8 cellular contexts compared by ENCODE assay signal in the genomic region with DNA sequence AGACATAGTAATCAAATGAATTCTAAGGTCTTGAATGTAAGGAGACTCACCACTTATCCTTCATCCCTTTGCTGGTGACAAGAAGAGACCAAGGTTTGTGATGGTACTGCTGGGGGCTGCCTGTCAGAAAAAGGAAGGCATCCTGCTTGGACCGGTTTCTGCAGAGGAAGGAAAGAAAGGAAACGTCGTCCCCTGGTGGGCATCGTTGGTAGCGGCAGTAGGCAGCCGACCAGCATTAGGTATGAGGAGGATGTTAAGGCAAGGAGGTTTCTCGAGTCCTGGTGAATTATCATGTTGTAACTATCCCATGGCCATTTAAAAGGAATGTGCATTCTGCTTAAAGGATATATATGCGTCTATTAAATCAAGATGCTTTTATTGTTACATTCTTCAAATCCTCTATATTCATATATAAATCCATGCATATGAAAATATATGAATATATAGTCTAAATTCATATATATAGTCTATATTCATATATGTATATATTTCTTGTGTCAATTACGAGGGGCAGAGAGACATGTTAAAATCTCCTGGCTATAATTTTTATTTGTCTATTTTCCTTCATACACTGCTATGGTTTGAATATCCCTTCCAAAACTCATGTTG.
DNase-seq lines count a peak whose midpoint lies in the region; ATAC-seq lines count a peak whose summit lies in the region.

No MANE protein-coding gene starts in this region.

- no peak overlapping the region for H3K4me3 ChIP-seq in mesendoderm (ENCODE audit: low read length)

- H2BK120ac ChIP-seq in mesendoderm (ENCODE audit: low read depth, low read length), result no peak overlapping the region

- no peak overlapping the region for H2BK5ac ChIP-seq in mesendoderm (ENCODE audit: low read length)

- peak; percentile 67 for ATAC-seq in HG02938 (IDR thresholded peaks at IDR 0.05; ENCODE audit: unreplicated experiment)
- ATAC-seq in GM19397 (IDR thresholded peaks at IDR 0.05; ENCODE audit: unreplicated experiment), result no peak

- H3K18ac ChIP-seq in mesendoderm (ENCODE audit: low read length), result no peak overlapping the region

- no peak overlapping the region for H3K23ac ChIP-seq in mesendoderm (ENCODE audit: low read length)

- no peaks in the 10 kb centered on the region for H3K79me1 ChIP-seq in mesendoderm (ENCODE audit: low read length)

- no peak overlapping the region for H3K4me2 ChIP-seq in mesendoderm (ENCODE audit: low read length)

- H4K5ac ChIP-seq in mesendoderm (ENCODE audit: low read length), result no peak overlapping the region

- H3K4me1 ChIP-seq in mesendoderm (ENCODE audit: control insufficient read depth, low read depth, low read length), result no peaks in the 10 kb centered on the region

- no peak overlapping the region for H3K27ac ChIP-seq in mesendoderm (ENCODE audit: low read depth, low read length)

- H2BK15ac ChIP-seq in mesendoderm (replicated peaks; ENCODE audit: low read depth), result no peak overlapping the region

- H3K36me3 ChIP-seq in mesendoderm (ENCODE audit: control insufficient read depth, insufficient read depth, low read length), result no peaks in the 10 kb centered on the region

- H3K79me2 ChIP-seq in mesendoderm (ENCODE audit: control insufficient read depth, insufficient read depth, low read length), result no peaks in the 10 kb centered on the region

- H2AK5ac ChIP-seq in mesendoderm (ENCODE audit: low read length), result no peak overlapping the region

- no peak overlapping the region for H4K8ac ChIP-seq in mesendoderm (ENCODE audit: low read depth, low read length)

- no peak overlapping the region for H3K9ac ChIP-seq in mesendoderm (ENCODE audit: low read length)

- H3K56ac ChIP-seq in mesendoderm (ENCODE audit: low read length), result no peak overlapping the region

- WGBS in mesendoderm (ENCODE audit: extremely low coverage, insufficient coverage, low lambda C conversion rate), result no CpG with 5 or more reads among the region's 9 CpGs

- H3K4ac ChIP-seq in mesendoderm (ENCODE audit: low read depth, low read length), result no peak overlapping the region

- H3K27me3 ChIP-seq in mesendoderm (ENCODE audit: insufficient read depth, low read length, poor library complexity), result no peaks in the 10 kb centered on the region

- DNase-seq in EL (peak; percentile 53), NCI-H526 (lab: John Stamatoyannopoulos, UW) (peak; percentile 33 to 89), mesendoderm (peak; percentile 84)
- DNase-seq in activated CD4-positive, alpha-beta T cell treated with anti-CD3 and anti-CD28 coated beads, Interleukin-2, amount 50 U/mL, for 24 hours (ENCODE audit: low read depth in 1 of 2, low spot score in 1 of 2), result peak; percentile 54 to 63
- peak; percentile 53 for DNase-seq in effector CD4-positive, alpha-beta T cell
- peak; percentile 27 to 39 for DNase-seq in stimulated activated CD8-positive, alpha-beta memory T cell treated with anti-CD3 and anti-CD28 coated beads, Interleukin-4, amount 100 ng/mL, for 1 hour (ENCODE audit: low read depth in 2 of 2, low spot score in 1 of 2)

Comparison
In these comparisons a context has a peak if more than half of its experiments do, and no peak if none do; other contexts are left out.
1. DNase-seq: peak in every context shown above with its lines; median percentile 84 in mesendoderm; 61 in NCI-H526; 58 in activated CD4-positive, alpha-beta T cell treated with anti-CD3 and anti-CD28 coated beads, Interleukin-2, amount 50 U/mL, for 24 hours; 53 in EL; 53 in effector CD4-positive, alpha-beta T cell; 33 in stimulated activated CD8-positive, alpha-beta memory T cell treated with anti-CD3 and anti-CD28 coated beads, Interleukin-4, amount 100 ng/mL, for 1 hour.